18 cellular contexts compared by ENCODE assay signal in the genomic region with DNA sequence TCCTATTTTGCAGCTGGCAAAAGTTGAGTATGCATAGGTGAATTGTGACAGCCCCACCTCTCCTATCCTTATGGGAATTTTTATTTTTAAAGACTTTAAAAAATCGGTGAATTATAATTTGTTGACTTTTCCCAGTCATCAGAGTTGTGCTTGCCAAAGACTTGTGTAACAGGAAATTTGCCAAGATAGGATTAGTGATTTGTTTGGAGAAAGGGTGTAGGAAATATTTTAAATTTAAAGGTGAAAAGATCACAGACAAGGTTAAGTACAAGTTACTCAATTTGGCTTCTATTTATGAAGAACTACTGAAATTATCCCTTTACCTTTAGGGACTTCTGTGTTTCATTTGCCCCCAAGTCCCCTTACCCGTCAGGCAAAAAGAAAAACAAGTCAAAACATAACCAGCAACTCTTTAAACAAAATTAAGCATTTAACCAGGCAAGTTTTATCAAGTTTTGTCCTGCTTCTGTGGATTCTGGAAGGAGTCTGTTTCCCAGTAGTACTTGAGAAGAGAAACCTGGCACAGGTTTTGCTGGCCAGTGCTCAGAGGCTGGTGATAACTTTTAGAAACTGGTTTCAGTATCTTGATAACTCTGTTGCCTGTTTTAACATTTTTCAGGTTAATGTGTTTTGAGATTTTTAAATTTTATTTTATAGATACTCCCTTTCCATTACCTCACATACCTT.
A peak's percentile ranks its signal among the peaks of the same experiment; 100 is the strongest.
DNase-seq lines count a peak whose midpoint lies in the region; ATAC-seq, FAIRE-seq and TF ChIP-seq lines count a peak whose summit lies in the region.
"Had no signal": no experiment of that assay in that cellular context is flagged by ENCODE, and none has a peak within 500 bp of the region (broad histone marks: within the 10 kb centered on the region; RNA-seq: fewer than 3 reads in every experiment).

No MANE protein-coding gene starts in this region.

- H3K36me3 ChIP-seq in ACC112 (ENCODE audit: insufficient read depth, low read length) (no peaks in the 10 kb centered on the region), endodermal cell (ENCODE audit: control insufficient read depth, insufficient read depth, low read length) (no peaks in the 10 kb centered on the region)
- H3K36me3 ChIP-seq: colonic mucosa, SJSA1, spleen had no signal

- H3K9me3 Mint-ChIP-seq in endodermal cell, result no peaks in the 10 kb centered on the region
- H3K9me3 Mint-ChIP-seq: activated B cell treated with CpG ODN at 0.5 μM for 24 hours; activated naive CD4-positive, alpha-beta T cell treated with anti-CD3 and anti-CD28 coated beads, Interleukin-2, amount 10 ng/mL, durations not matched to agents 7 days and 5 days had no signal

- H3K4me1 Mint-ChIP-seq in endodermal cell, result peaks cover 6% of the 10 kb centered on the region
- H3K4me1 Mint-ChIP-seq: activated B cell treated with CpG ODN at 0.5 μM for 24 hours; activated naive CD4-positive, alpha-beta T cell treated with anti-CD3 and anti-CD28 coated beads, Interleukin-2, amount 10 ng/mL, durations not matched to agents 7 days and 5 days; neural crest cell had no signal

- H3K36me3 Mint-ChIP-seq in endodermal cell (ENCODE audit: low read depth), result no peaks in the 10 kb centered on the region
- H3K36me3 Mint-ChIP-seq: activated naive CD4-positive, alpha-beta T cell treated with anti-CD3 and anti-CD28 coated beads, Interleukin-2, amount 10 ng/mL, durations not matched to agents 7 days and 5 days had no signal

- H2AFZ ChIP-seq in ACC112 (ENCODE audit: low read length, unreplicated experiment), result peak overlapping the region; percentile 35

- no peak for FAIRE-seq in urothelium cell line (lab: Jason Lieb, UNC)

- no peaks in the 10 kb centered on the region for H3K27me3 Mint-ChIP-seq in endodermal cell (ENCODE audit: insufficient read depth)
- H3K27me3 Mint-ChIP-seq: activated B cell treated with CpG ODN at 0.5 μM for 24 hours; activated naive CD4-positive, alpha-beta T cell treated with anti-CD3 and anti-CD28 coated beads, Interleukin-2, amount 10 ng/mL, durations not matched to agents 7 days and 5 days had no signal

- no peak overlapping the region for H3K4me3 Mint-ChIP-seq in endodermal cell
- H3K4me3 Mint-ChIP-seq: activated B cell treated with CpG ODN at 0.5 μM for 24 hours; activated naive CD4-positive, alpha-beta T cell treated with anti-CD3 and anti-CD28 coated beads, Interleukin-2, amount 10 ng/mL, durations not matched to agents 7 days and 5 days; neural crest cell had no signal

- 88 to 89% methylated on average over 1 to 2 of the region's 2 CpGs for WGBS in endodermal cell (ENCODE audit: insufficient coverage in 1 of 2, insufficient read length in 1 of 2), 2 experiments

- H3K4me3 ChIP-seq in ACC112 (ENCODE audit: low read depth, low read length), result peak overlapping the region; percentile 5; the same call in 1 of the 2 replicates
- no peak overlapping the region for H3K4me3 ChIP-seq in endodermal cell (ENCODE audit: low read length)
- H3K4me3 ChIP-seq: colonic mucosa, SJSA1, spleen had no signal

- no peak for TF ChIP-seq CTCF in omental fat pad (IDR thresholded peaks at IDR 0.05)
- TF ChIP-seq CTCF in endodermal cell (conservative IDR thresholded peaks at IDR 0.05), result no peak

- no peaks in the 10 kb centered on the region for H3K27me3 ChIP-seq in ACC112 (ENCODE audit: insufficient read depth, low read length)
- H3K27me3 ChIP-seq in endodermal cell (ENCODE audit: control insufficient read depth, insufficient read depth, low read length, poor library complexity, severe bottlenecking), result no peaks in the 10 kb centered on the region
- H3K27me3 ChIP-seq: colonic mucosa, SJSA1, spleen had no signal

- H3K4me1 ChIP-seq in ACC112 (ENCODE audit: control insufficient read depth, insufficient read depth, low read length, unreplicated experiment) (peaks cover 21% of the 10 kb centered on the region), endodermal cell (ENCODE audit: control insufficient read depth, insufficient read depth, low read length) (no peaks in the 10 kb centered on the region)
- H3K4me1 ChIP-seq: colonic mucosa, SJSA1, spleen had no signal

- no peaks in the 10 kb centered on the region for H3K9me3 ChIP-seq in endodermal cell (ENCODE audit: control insufficient read depth, low read length)
- H3K9me3 ChIP-seq: colonic mucosa, SJSA1, spleen had no signal

- H3K27ac ChIP-seq in ACC112 (ENCODE audit: low read depth, low read length) (peak overlapping the region; percentile 11), endodermal cell (ENCODE audit: low read depth, low read length) (no peak overlapping the region)
- H3K27ac ChIP-seq: colonic mucosa, SJSA1, spleen had no signal

- no peak overlapping the region for H3K27ac Mint-ChIP-seq in endodermal cell
- H3K27ac Mint-ChIP-seq: activated B cell treated with CpG ODN at 0.5 μM for 24 hours; activated naive CD4-positive, alpha-beta T cell treated with anti-CD3 and anti-CD28 coated beads, Interleukin-2, amount 10 ng/mL, durations not matched to agents 7 days and 5 days had no signal

- DNase-seq in amniotic epithelial cell (ENCODE audit: low read depth) (peak; percentile 31), fibroblast of the conjunctiva (ENCODE audit: low read depth) (peak; percentile 13), omental fat pad (ENCODE audit: low spot score) (no peak), urothelium cell line (ENCODE audit: low spot score) (no peak), iPS-NIHi11 (ENCODE audit: low spot score) (no peak), endodermal cell (no peak)
- DNase-seq: activated B cell treated with CpG ODN at 0.5 μM for 24 hours; activated naive CD4-positive, alpha-beta T cell treated with anti-CD3 and anti-CD28 coated beads, Interleukin-2, amount 10 ng/mL, durations not matched to agents 7 days and 5 days; colonic mucosa; foreskin melanocyte; KG1; kidney glomerular epithelial cell; NCI-H187 treated with DMSO at 0.1 percent for 48 hours; spleen had no signal

- ATAC-seq in omental fat pad (ENCODE audit: low FRiP score) (peak; percentile 19), HG02981 (IDR thresholded peaks at IDR 0.05; ENCODE audit: unreplicated experiment) (no peak)

- H3K9ac ChIP-seq in endodermal cell (ENCODE audit: extremely low read depth, low read length, poor library complexity, severe bottlenecking), result no peak overlapping the region

- no peaks in the 10 kb centered on the region for H3K79me2 ChIP-seq in ACC112 (ENCODE audit: control insufficient read depth, insufficient read depth, low read length, unreplicated experiment)

Comparison
In these comparisons a context has a peak if more than half of its experiments do, and no peak if none do; other contexts are left out.
1. DNase-seq: peak in amniotic epithelial cell (single experiment) and fibroblast of the conjunctiva (single experiment); none in omental fat pad (single experiment), urothelium cell line (single experiment), iPS-NIHi11 (single experiment) and endodermal cell (single experiment).